Comparison of ENCODE assay signal across 1 cellular context in genomic region chr6:2209226-2209809, GRCh38.
TF ChIP-seq lines count a peak whose summit lies in the region.

No MANE protein-coding gene starts in this region.

TF ChIP-seq in HEK293, 187 proteins besides CTCF, POLR2A, EP300 and RAD21 (continued from another document):
- TF ChIP-seq PRDM2 (tag by site-specific recombination; IDR thresholded peaks at IDR 0.05; ENCODE audit: borderline replicate concordance) (no peak), PRDM10 (tag by site-specific recombination; IDR thresholded peaks at IDR 0.05) (0 out of 2 replicates have a peak, but pooled peaks have one; percentile 17), ZNF791 (tag by site-specific recombination; IDR thresholded peaks at IDR 0.05) (no peak), ZNF292 (tag by site-specific recombination; IDR thresholded peaks at IDR 0.05; ENCODE audit: borderline replicate concordance, low read depth) (no peak), ZNF350 (tag by site-specific recombination; IDR thresholded peaks at IDR 0.05) (no peak), ZNF707 (tag by site-specific recombination; IDR thresholded peaks at IDR 0.05) (no peak), YY2 (tag by site-specific recombination; IDR thresholded peaks at IDR 0.05) (no peak; the same call in 1 of the 2 replicates), BCL11B (tag by site-specific recombination; IDR thresholded peaks at IDR 0.05; ENCODE audit: low read depth) (no peak), REPIN1 (tag by site-specific recombination; IDR thresholded peaks at IDR 0.05; ENCODE audit: low read depth) (no peak), SCRT2 (tag by site-specific recombination; IDR thresholded peaks at IDR 0.05) (peak; percentile 77), PRDM4 (tag by site-specific recombination; IDR thresholded peaks at IDR 0.05) (no peak), ZNF488 (tag by site-specific recombination; IDR thresholded peaks at IDR 0.05) (no peak), ZNF140 (tag by site-specific recombination; IDR thresholded peaks at IDR 0.05) (no peak), ZBTB20 (tag by site-specific recombination; IDR thresholded peaks at IDR 0.05) (no peak), KLF9 (tag by site-specific recombination; IDR thresholded peaks at IDR 0.05; ENCODE audit: low read depth) (no peak), ZBTB26 (tag by site-specific recombination; optimal IDR thresholded peaks at IDR 0.05) (no peak), TRIM28 (IDR thresholded peaks at IDR 0.05; ENCODE audit: borderline replicate concordance, low read length) (no peak), ZNF514 (tag by site-specific recombination; IDR thresholded peaks at IDR 0.05) (no peak), ZNF23 (tag by site-specific recombination; IDR thresholded peaks at IDR 0.05; ENCODE audit: borderline replicate concordance) (no peak), ZNF391 (tag by site-specific recombination; IDR thresholded peaks at IDR 0.05; ENCODE audit: borderline replicate concordance, low read depth) (peak; percentile 46; the same call in 1 of the 2 replicates), ZSCAN4 (tag by site-specific recombination; IDR thresholded peaks at IDR 0.05) (peak; percentile 79), ZBTB17 (tag by site-specific recombination; IDR thresholded peaks at IDR 0.05) (peak; percentile 46; the same call in 1 of the 2 replicates), ZNF544 (tag by site-specific recombination; IDR thresholded peaks at IDR 0.05) (no peak), EGR2 (tag by site-specific recombination; IDR thresholded peaks at IDR 0.05; ENCODE audit: low read depth) (no peak), ZNF639 (tag by site-specific recombination; IDR thresholded peaks at IDR 0.05) (no peak), ZFP3 (tag by site-specific recombination; IDR thresholded peaks at IDR 0.05; ENCODE audit: low read depth) (no peak), MEIS1 (CRISPR knock-in tag; IDR thresholded peaks at IDR 0.05; ENCODE audit: borderline replicate concordance) (no peak), ZNF280D (tag by site-specific recombination; IDR thresholded peaks at IDR 0.05) (no peak), ZNF654 (tag by site-specific recombination; IDR thresholded peaks at IDR 0.05; ENCODE audit: low read depth) (peak; percentile 60), PBX3 (CRISPR knock-in tag; IDR thresholded peaks at IDR 0.05) (no peak), ZNF184 (tag by site-specific recombination; IDR thresholded peaks at IDR 0.05) (no peak)
